Comparison of ENCODE assay signal across 16 cellular contexts in the genomic region with DNA sequence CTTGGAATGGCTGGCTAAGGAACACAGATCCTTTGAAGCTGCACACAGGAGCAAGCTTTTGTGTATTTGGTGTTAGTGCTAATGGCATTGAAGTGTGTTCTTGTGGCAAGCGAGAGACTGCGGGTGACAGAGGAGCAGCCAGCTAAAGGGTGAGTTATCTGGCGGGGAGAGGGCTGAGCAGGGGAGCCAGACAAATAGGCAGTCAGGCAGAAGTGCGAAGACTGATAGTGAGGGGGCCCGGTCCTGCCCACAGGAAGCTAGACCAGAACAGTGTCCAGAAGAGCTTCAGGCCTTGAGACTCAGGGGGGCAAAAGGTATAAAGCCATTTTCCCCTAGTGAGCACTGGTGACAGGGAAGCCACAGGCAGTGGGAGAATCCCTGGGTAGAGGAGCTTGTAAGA. TPM values are rescaled to one million over a fixed set of nuclear protein-coding genes. Genes with fewer than 3 reads are reported as not detected.
DNase-seq lines count a peak whose midpoint lies in the region; TF ChIP-seq lines count a peak whose summit lies in the region.
"Had no signal": no experiment of that assay in that cellular context is flagged by ENCODE, and none has a peak within 500 bp of the region (broad histone marks: within the 10 kb centered on the region; RNA-seq: fewer than 3 reads in every experiment).

No MANE protein-coding gene starts in this region.

- H2AK5ac ChIP-seq in H9 (ENCODE audit: insufficient read length, low read length): no peak overlapping the region

- H3K27ac ChIP-seq in H9 (ENCODE audit: insufficient read length, low read depth, low read length) (no peak overlapping the region), coronary artery (no peak overlapping the region)

- H3K79me1 ChIP-seq in H9 (ENCODE audit: insufficient read depth, low read depth, low read length, poor library complexity, severe bottlenecking): no peaks in the 10 kb centered on the region

- no peak overlapping the region for H4K8ac ChIP-seq in H9 (replicated peaks; ENCODE audit: insufficient read length, low read depth, low read length)

- H3K56ac ChIP-seq in H9 (ENCODE audit: insufficient read length, low read depth, low read length): no peak overlapping the region

- no peaks in the 10 kb centered on the region for H3K9me3 ChIP-seq in H9 (ENCODE audit: control insufficient read depth, low read depth, low read length)
- H3K9me3 ChIP-seq: HAP-1 had no signal

- no peak overlapping the region for H3K27ac Mint-ChIP-seq in H9
- peak overlapping the region; percentile 33 for H3K27ac Mint-ChIP-seq in progenitor cell of endocrine pancreas
- H3K27ac Mint-ChIP-seq: CD4-positive, alpha-beta memory T cell; GM23338; HFFc6 had no signal

- TF ChIP-seq CTCF in H9 (conservative IDR thresholded peaks at IDR 0.05) (no peak), coronary artery (IDR thresholded peaks at IDR 0.05) (no peak), progenitor cell of endocrine pancreas (IDR thresholded peaks at IDR 0.05; ENCODE audit: unreplicated experiment) (no peak)

- no peaks in the 10 kb centered on the region for H3K27me3 ChIP-seq in H9 (ENCODE audit: insufficient read depth, low read length)

- DNase-seq in H9: peak; percentile 15
- DNase-seq in coronary artery (ENCODE audit: low spot score): peak; percentile 28
- DNase-seq in progenitor cell of endocrine pancreas (ENCODE audit: low spot score, unreplicated experiment): no peak
- DNase-seq in activated CD4-positive, alpha-beta T cell treated with anti-CD3 and anti-CD28 coated beads, Interleukin-2, amount 50 U/mL, for 1 hour: no peak
- DNase-seq in HUDEP-2 (lab: John Stamatoyannopoulos, UW; ENCODE audit: unreplicated experiment in 76 of 76): no peak
- DNase-seq in GM03348 (ENCODE audit: low spot score): no peak
- DNase-seq: C1 segment of cervical spinal cord; Calu3; CD4-positive, alpha-beta memory T cell; COR-L47; DMS53; DMS79 treated with DMSO at 0.1 percent for 48 hours; HFFc6 had no signal

- no peak overlapping the region for H3K9ac ChIP-seq in H9 (ENCODE audit: extremely low read depth, insufficient read length, low read length)

- H3K4me3 ChIP-seq in coronary artery: no peak overlapping the region
- H3K4me3 ChIP-seq: GM12878, GM23338, HAP-1 had no signal

- H2BK120ac ChIP-seq in H9 (ENCODE audit: low read depth, low read length, poor library complexity, severe bottlenecking): no peak overlapping the region

- H3K4me3 Mint-ChIP-seq in H9: no peak overlapping the region
- H3K4me3 Mint-ChIP-seq in progenitor cell of endocrine pancreas (ENCODE audit: low read depth): no peak overlapping the region
- H3K4me3 Mint-ChIP-seq: CD4-positive, alpha-beta memory T cell; GM23338; HFFc6 had no signal

- no peak overlapping the region for H4K5ac ChIP-seq in H9 (ENCODE audit: insufficient read length, low read depth, low read length)

- no peaks in the 10 kb centered on the region for H4K20me1 ChIP-seq in H9 (ENCODE audit: control insufficient read depth, insufficient read depth, insufficient read length)

- no peak overlapping the region for H3T11ph ChIP-seq in H9 (ENCODE audit: low read length)

- no peak overlapping the region for H2BK5ac ChIP-seq in H9 (ENCODE audit: insufficient read length, low read length)

- no peak overlapping the region for H3K14ac ChIP-seq in H9 (ENCODE audit: insufficient read depth, low read length)

- H2BK20ac ChIP-seq in H9 (ENCODE audit: low read depth, low read length, poor library complexity, severe bottlenecking): no peak overlapping the region

- H4K91ac ChIP-seq in H9 (ENCODE audit: insufficient read length, low read depth, low read length): no peak overlapping the region

- H3K27me3 Mint-ChIP-seq in H9 (ENCODE audit: low read depth) (peaks cover 8% of the 10 kb centered on the region), progenitor cell of endocrine pancreas (no peaks in the 10 kb centered on the region)
- H3K27me3 Mint-ChIP-seq: CD4-positive, alpha-beta memory T cell had no signal

- no peaks in the 10 kb centered on the region for H3K79me2 ChIP-seq in H9 (ENCODE audit: insufficient read depth, low read length)

- H3K4me1 ChIP-seq in H9 (ENCODE audit: insufficient read depth, low read length): no peaks in the 10 kb centered on the region
- H3K4me1 ChIP-seq: HAP-1 had no signal

- H3K4me1 Mint-ChIP-seq in H9: peaks cover 0 to 8% of the 10 kb centered on the region in 2 experiments; a peak in 1 of 4 replicates
- no peaks in the 10 kb centered on the region for H3K4me1 Mint-ChIP-seq in progenitor cell of endocrine pancreas (ENCODE audit: low read depth)
- H3K4me1 Mint-ChIP-seq: GM23338 had no signal

- no peak overlapping the region for H3K4ac ChIP-seq in H9 (ENCODE audit: low read depth, low read length)

- no CpG with 5 or more reads among the region's 5 CpGs for WGBS in H9 (ENCODE audit: extremely low coverage, insufficient read length, low lambda C conversion rate)

- no peaks in the 10 kb centered on the region for H3K23me2 ChIP-seq in H9 (ENCODE audit: insufficient read length, low read depth, low read length, poor library complexity, severe bottlenecking)

- H2BK12ac ChIP-seq in H9 (ENCODE audit: insufficient read length, low read depth, low read length): no peak overlapping the region

- H3K18ac ChIP-seq in H9 (ENCODE audit: insufficient read length, low read depth, low read length): no peak overlapping the region

- H3K23ac ChIP-seq in H9 (ENCODE audit: insufficient read length, low read depth, low read length): no peak overlapping the region

- H3K9me3 Mint-ChIP-seq in H9 (peaks cover 82 to 88% of the 10 kb centered on the region in 2 experiments), progenitor cell of endocrine pancreas (ENCODE audit: low read depth) (peaks cover 13% of the 10 kb centered on the region)
- H3K9me3 Mint-ChIP-seq: GM23338, HFFc6 had no signal

- H2AFZ ChIP-seq in H9 (ENCODE audit: low read length): no peak overlapping the region
- H2AFZ ChIP-seq: GM23338 had no signal

- H2BK15ac ChIP-seq in H9 (ENCODE audit: low read depth, low read length): no peak overlapping the region

- H3K36me3 Mint-ChIP-seq in H9 (ENCODE audit: insufficient read depth in 1 of 3, low read depth in 3 of 3) (peaks cover 0 to 3% (median 0%) of the 10 kb centered on the region in 3 experiments; a peak in 3 of 7 replicates), progenitor cell of endocrine pancreas (ENCODE audit: insufficient read depth) (no peaks in the 10 kb centered on the region)
- H3K36me3 Mint-ChIP-seq: CD4-positive, alpha-beta memory T cell had no signal

- H3K4me2 ChIP-seq in H9 (ENCODE audit: insufficient read depth, insufficient read length, low read length): no peak overlapping the region
- H3K4me2 ChIP-seq: GM23338 had no signal

RNA-seq across cellular contexts. Expression of gene MAMLD1, which starts 49.6 kb away (rescaled TPM):
- 0.48 and 0.53 TPM in 2 replicates for total RNA-seq in H9 (2021)
- total RNA-seq in progenitor cell of endocrine pancreas: 4.4 TPM in 2 replicates
- total RNA-seq: GM12878 had no signal

Comparison
In these comparisons a context has a peak if more than half of its experiments do, and no peak if none do; other contexts are left out.
1. DNase-seq: peak in H9 (single experiment) and coronary artery (single experiment); none in progenitor cell of endocrine pancreas (single experiment), activated CD4-positive, alpha-beta T cell treated with anti-CD3 and anti-CD28 coated beads, Interleukin-2, amount 50 U/mL, for 1 hour (single experiment), HUDEP-2 (0 of 76) and GM03348 (single experiment).